In genomic region chr10:102661614-102662133, GRCh38 we compare ENCODE assay signal across 9 cellular contexts. TPM values are rescaled to one million over a fixed set of nuclear protein-coding genes. Genes with fewer than 3 reads are reported as not detected.
A peak's percentile ranks its signal among the peaks of the same experiment; 100 is the strongest.
DNase-seq lines count a peak whose midpoint lies in the region; ATAC-seq lines count a peak whose summit lies in the region.
"Had no signal": no experiment of that assay in that cellular context is flagged by ENCODE, and none has a peak within 500 bp of the region (broad histone marks: within the 10 kb centered on the region; RNA-seq: fewer than 3 reads in every experiment).

No MANE protein-coding gene starts in this region.

- H3K36me3 Mint-ChIP-seq in activated naive CD4-positive, alpha-beta T cell treated with anti-CD3 and anti-CD28 coated beads, Interleukin-2, amount 50 U/mL, for 24 hours, result peaks cover 6% of the 10 kb centered on the region
- H3K36me3 Mint-ChIP-seq in naive thymus-derived CD8-positive, alpha-beta T cell, result peaks cover 0 to 14% (median 0%) of the 10 kb centered on the region in 3 donors

- no peaks in the 10 kb centered on the region for H3K9me3 Mint-ChIP-seq in activated naive CD4-positive, alpha-beta T cell treated with anti-CD3 and anti-CD28 coated beads, Interleukin-2, amount 50 U/mL, for 24 hours
- H3K9me3 Mint-ChIP-seq in naive thymus-derived CD8-positive, alpha-beta T cell, result no peaks in the 10 kb centered on the region

- H3K27ac Mint-ChIP-seq in activated naive CD4-positive, alpha-beta T cell treated with anti-CD3 and anti-CD28 coated beads, Interleukin-2, amount 50 U/mL, for 24 hours, result peak overlapping the region; percentile 14
- peak overlapping the region; percentile 37 to 90 (median 82) for H3K27ac Mint-ChIP-seq in naive thymus-derived CD8-positive, alpha-beta T cell

- POLR2A ChIA-PET in naive thymus-derived CD8-positive, alpha-beta T cell (lab: Charles Lee), result interaction anchor here (0.9 to 29.2 kb wide), 6 partner anchors 10 to 158 kb away, joined by 3 to 624 read pairs (median 10); partner anchors contain the start of genes SUFU and TRIM8

- peaks cover 39% of the 10 kb centered on the region for H3K4me1 Mint-ChIP-seq in activated naive CD4-positive, alpha-beta T cell treated with anti-CD3 and anti-CD28 coated beads, Interleukin-2, amount 50 U/mL, for 24 hours
- H3K4me1 Mint-ChIP-seq in naive thymus-derived CD8-positive, alpha-beta T cell, result peaks cover 13 to 57% (median 45%) of the 10 kb centered on the region in 4 donors

- no peaks in the 10 kb centered on the region for H3K27me3 Mint-ChIP-seq in activated naive CD4-positive, alpha-beta T cell treated with anti-CD3 and anti-CD28 coated beads, Interleukin-2, amount 50 U/mL, for 24 hours
- no peaks in the 10 kb centered on the region for H3K27me3 Mint-ChIP-seq in naive thymus-derived CD8-positive, alpha-beta T cell

- no peak for DNase-seq in naive thymus-derived CD8-positive, alpha-beta T cell
- no peak for DNase-seq in iPS-NIHi11 (ENCODE audit: low spot score)
- no peak for DNase-seq in SIG-M5 (lab: John Stamatoyannopoulos, UW)
- DNase-seq: thyroid gland had no signal

- H3K4me3 Mint-ChIP-seq in activated naive CD4-positive, alpha-beta T cell treated with anti-CD3 and anti-CD28 coated beads, Interleukin-2, amount 50 U/mL, for 24 hours, result peak overlapping the region; percentile 52
- H3K4me3 Mint-ChIP-seq in naive thymus-derived CD8-positive, alpha-beta T cell, result peak overlapping the region; percentile 50 to 81 (median 64)

- ATAC-seq in GM18511 (IDR thresholded peaks at IDR 0.05; ENCODE audit: unreplicated experiment), result peak; percentile 29
- peak; percentile 16 for ATAC-seq in HG02678 (IDR thresholded peaks at IDR 0.05; ENCODE audit: unreplicated experiment)
- ATAC-seq in naive thymus-derived CD8-positive, alpha-beta T cell, result no peak
- ATAC-seq in HG03196 (IDR thresholded peaks at IDR 0.05; ENCODE audit: unreplicated experiment), result no peak
- ATAC-seq in HG03457 (IDR thresholded peaks at IDR 0.05; ENCODE audit: unreplicated experiment), result no peak

RNA-seq across cellular contexts. Expression of gene TRIM8, which starts 17.4 kb away (rescaled TPM):
- total RNA-seq in naive thymus-derived CD8-positive, alpha-beta T cell, result 10 to 100 TPM; 61.4 to 67.3 TPM
- 10 to 100 TPM; 27.5 to 53.2 (median 34.7) TPM for polyA plus RNA-seq in naive thymus-derived CD8-positive, alpha-beta T cell

RNA-seq across cellular contexts. Expression of gene ARL3, which starts 52.5 kb away (rescaled TPM):
- total RNA-seq in naive thymus-derived CD8-positive, alpha-beta T cell, result 1 to 10 TPM; 3.6 to 3.8 TPM
- polyA plus RNA-seq in naive thymus-derived CD8-positive, alpha-beta T cell, result 1 to 10 TPM; 3.7 to 4.4 (median 3.9) TPM

RNA-seq across cellular contexts. Expression of gene SFXN2, which starts 52.8 kb away (rescaled TPM):
- total RNA-seq in naive thymus-derived CD8-positive, alpha-beta T cell, result 10 to 100 TPM; 30.0 to 32.6 TPM
- 10 to 100 TPM in 1 of 3 donors, 1 to 10 TPM in 2; 6.6 to 16.5 (median 9.0) TPM for polyA plus RNA-seq in naive thymus-derived CD8-positive, alpha-beta T cell

Comparison
In these comparisons a context has a peak if more than half of its experiments do, and no peak if none do; other contexts are left out.
1. ATAC-seq: peak in GM18511 (single experiment) and HG02678 (single experiment); none in naive thymus-derived CD8-positive, alpha-beta T cell (0 of 2), HG03196 (single experiment) and HG03457 (single experiment).